ENCODE assay signal across 23 cellular contexts in the genomic region with DNA sequence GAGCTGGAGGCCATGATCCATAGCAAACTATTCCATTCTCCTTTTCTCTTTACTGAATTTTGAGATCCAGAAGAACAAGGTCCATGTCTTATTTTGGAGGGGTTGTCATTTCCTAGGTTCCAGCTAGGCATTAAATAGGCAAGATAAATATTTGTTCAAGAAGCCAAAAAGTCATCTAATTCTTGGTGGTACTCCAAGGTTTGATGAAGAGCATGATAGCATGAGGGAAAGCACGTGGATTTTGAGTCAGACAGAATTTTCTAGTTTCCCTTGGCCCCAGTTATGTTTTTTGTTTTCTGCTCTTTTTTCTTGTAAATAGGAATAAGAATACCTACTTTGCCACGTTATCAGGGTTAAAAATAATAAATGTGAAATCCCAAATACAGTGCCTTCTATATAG.
"Had no signal": no experiment of that assay in that cellular context is flagged by ENCODE, and none has a peak within 500 bp of the region (broad histone marks: within the 10 kb centered on the region; RNA-seq: fewer than 3 reads in every experiment).

No MANE protein-coding gene starts in this region.

- ATAC-seq: activated CD8-positive, alpha-beta T cell treated with anti-CD3 and anti-CD28 coated beads, Interleukin-2, amount 10 ng/mL, durations not matched to agents 7 days and 5 days; WTC11 had no signal

- H3K36me3 ChIP-seq: brain microvascular endothelial cell, cardiac muscle cell had no signal

- H3K9me3 Mint-ChIP-seq: activated naive CD4-positive, alpha-beta T cell treated with anti-CD3 and anti-CD28 coated beads, Interleukin-2, amount 10 ng/mL, durations not matched to agents 7 days and 5 days; activated naive CD8-positive, alpha-beta T cell treated with anti-CD3 and anti-CD28 coated beads for 36 hours; T-helper 1 cell treated with Interleukin-12 subunit alpha and Interleukin-12 subunit beta and Interleukin-4 antibody, amounts not matched to agents 30 μg/mL and 1 μg/mL, for 36 hours had no signal

- H3K27ac ChIP-seq: brain microvascular endothelial cell, cardiac muscle cell had no signal

- H3K4me3 ChIP-seq: cardiac muscle cell had no signal

- H3K27ac Mint-ChIP-seq: activated naive CD4-positive, alpha-beta T cell treated with anti-CD3 and anti-CD28 coated beads, Interleukin-2, amount 10 ng/mL, durations not matched to agents 7 days and 5 days; activated naive CD8-positive, alpha-beta T cell treated with anti-CD3 and anti-CD28 coated beads for 36 hours; T-helper 1 cell treated with Interleukin-12 subunit alpha and Interleukin-12 subunit beta and Interleukin-4 antibody, amounts not matched to agents 30 μg/mL and 1 μg/mL, for 36 hours; WTC11 had no signal

- H3K4me1 Mint-ChIP-seq: WTC11 had no signal

- H3K36me3 Mint-ChIP-seq: activated naive CD4-positive, alpha-beta T cell treated with anti-CD3 and anti-CD28 coated beads, Interleukin-2, amount 10 ng/mL, durations not matched to agents 7 days and 5 days; activated naive CD8-positive, alpha-beta T cell treated with anti-CD3 and anti-CD28 coated beads for 36 hours; WTC11 had no signal

- H3K27me3 ChIP-seq: brain microvascular endothelial cell, cardiac muscle cell had no signal

- DNase-seq: activated CD4-positive, alpha-beta T cell treated with anti-CD3 and anti-CD28 coated beads for 48 hours; activated CD4-positive, alpha-beta T cell treated with anti-CD3 and anti-CD28 coated beads, Interleukin-2, amount 50 U/mL, for 4 hours; activated CD4-positive, CD25-positive, alpha-beta regulatory T cell treated with anti-CD3 and anti-CD28 coated beads, Interleukin-2, amount 50 U/mL, for 72 hours; activated CD8-positive, alpha-beta memory T cell treated with anti-CD3 and anti-CD28 coated beads, Interleukin-2, amount 50 U/mL, for 48 hours; activated CD8-positive, alpha-beta T cell treated with anti-CD3 and anti-CD28 coated beads, Interleukin-2, amount 10 ng/mL, durations not matched to agents 7 days and 5 days; activated gamma-delta T cell; activated naive CD4-positive, alpha-beta T cell treated with anti-CD3 and anti-CD28 coated beads, Interleukin-2, amount 10 ng/mL, durations not matched to agents 7 days and 5 days; activated naive CD8-positive, alpha-beta T cell treated with anti-CD3 and anti-CD28 coated beads for 36 hours; activated T-cell treated with anti-CD3 and anti-CD28 coated beads, Interleukin-2, amount 50 U/mL, for 1 hour; brain microvascular endothelial cell; MV-4-11; NCI-H1092 treated with DMSO at 0.1 percent for 48 hours; NCI-H1417 treated with DMSO at 0.1 percent for 48 hours; NCI-H1694; NCI-H2029; NCI-H2107; NCI-H2171 treated with DMSO at 0.1 percent for 48 hours; NCI-H226; NCI-H526; NCI-H774 had no signal

- H3K27me3 Mint-ChIP-seq: activated naive CD4-positive, alpha-beta T cell treated with anti-CD3 and anti-CD28 coated beads, Interleukin-2, amount 10 ng/mL, durations not matched to agents 7 days and 5 days; activated naive CD8-positive, alpha-beta T cell treated with anti-CD3 and anti-CD28 coated beads for 36 hours had no signal

- H3K4me3 Mint-ChIP-seq: activated naive CD4-positive, alpha-beta T cell treated with anti-CD3 and anti-CD28 coated beads, Interleukin-2, amount 10 ng/mL, durations not matched to agents 7 days and 5 days; activated naive CD8-positive, alpha-beta T cell treated with anti-CD3 and anti-CD28 coated beads for 36 hours; T-helper 1 cell treated with Interleukin-12 subunit alpha and Interleukin-12 subunit beta and Interleukin-4 antibody, amounts not matched to agents 30 μg/mL and 1 μg/mL, for 36 hours; WTC11 had no signal
